Comparison of ENCODE assay signal across 22 cellular contexts in the genomic region with DNA sequence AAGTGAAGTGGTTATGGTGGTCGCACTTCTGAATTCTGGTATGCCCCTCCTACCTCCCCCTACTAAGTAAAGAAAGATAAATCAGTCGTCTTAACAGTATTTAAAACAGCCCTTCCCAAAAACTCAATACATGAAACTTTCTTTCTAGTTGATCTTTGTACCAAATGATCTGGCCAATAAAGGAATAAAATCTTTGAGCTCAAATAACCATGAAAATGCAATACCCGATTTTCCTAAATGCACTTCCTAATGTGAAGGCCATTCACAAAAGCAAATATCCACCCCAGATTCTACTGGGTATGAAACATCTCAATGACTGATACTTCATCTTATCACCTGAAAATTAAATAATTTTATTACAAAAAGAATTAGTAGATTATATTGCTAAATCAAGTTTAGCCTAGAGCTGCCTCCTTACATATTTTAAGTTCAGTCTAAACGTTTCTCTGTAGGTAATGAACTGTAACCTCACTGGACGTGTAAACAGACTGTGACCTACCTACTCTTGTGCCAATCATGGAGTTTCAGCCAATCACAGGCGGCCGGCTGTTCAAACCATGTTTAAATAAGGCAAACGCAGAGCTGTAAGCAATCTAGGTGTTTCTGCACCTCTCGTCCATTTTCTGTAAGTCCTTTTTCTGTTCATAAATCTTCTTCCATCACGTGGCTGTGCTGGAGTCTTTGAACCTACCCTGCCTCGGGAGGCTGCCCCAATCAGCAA.
DNase-seq lines count a peak whose midpoint lies in the region; ATAC-seq, FAIRE-seq and TF ChIP-seq lines count a peak whose summit lies in the region.
"Had no signal": no experiment of that assay in that cellular context is flagged by ENCODE, and none has a peak within 500 bp of the region (broad histone marks: within the 10 kb centered on the region; RNA-seq: fewer than 3 reads in every experiment).

No MANE protein-coding gene starts in this region.

- TF ChIP-seq EP300 in A549 (IDR thresholded peaks at IDR 0.05) (no peak), upper lobe of left lung (IDR thresholded peaks at IDR 0.05) (no peak)

- no peaks in the 10 kb centered on the region for H3K79me2 ChIP-seq in PC-9 (ENCODE audit: low read depth)

- no peaks in the 10 kb centered on the region for H3K9me3 ChIP-seq in A549
- no peaks in the 10 kb centered on the region for H3K9me3 ChIP-seq in PC-9 (ENCODE audit: insufficient read depth, low read depth)
- H3K9me3 ChIP-seq in psoas muscle: no peaks in the 10 kb centered on the region
- H3K9me3 ChIP-seq in upper lobe of left lung: no peaks in the 10 kb centered on the region
- H3K9me3 ChIP-seq in adrenal gland (replicated peaks in 1 of 3): no peaks in the 10 kb centered on the region

- H2AFZ ChIP-seq in PC-9: no peak overlapping the region

- CTCF ChIA-PET in A549 (lab: Yijun Ruan, JAX): interaction anchor here (0.6 kb wide), 1 partner anchor 1439 kb away, joined by 3 read pairs; no protein-coding TSS in a partner anchor
- CTCF ChIA-PET in PC-9 (lab: Charles Lee): no interaction called here

- no peaks in the 10 kb centered on the region for H4K20me1 ChIP-seq in PC-9 (ENCODE audit: insufficient read depth)

- FAIRE-seq in A549 (lab: Jason Lieb, UNC): peak; percentile 28

- POLR2A ChIA-PET in A549 (lab: Yijun Ruan, JAX) (interaction anchor here (2.3 to 3.2 kb wide), 2 partner anchors 47 to 894 kb away, joined by 11 to 15 read pairs; partner anchors contain the start of gene KLF6), PC-9 (lab: Charles Lee; ENCODE audit: unreplicated experiment) (no interaction called here)

- no TSS peak for BruUV-seq in PC-9 (replicated peaks; lab: Mats Ljungman, UMichigan)

- peak overlapping the region; percentile 86 to 87 for H3K27ac ChIP-seq in A549
- peak overlapping the region; percentile 89 for H3K27ac ChIP-seq in PC-9
- H3K27ac ChIP-seq in epithelial cell of prostate: peak overlapping the region; percentile 98
- H3K27ac ChIP-seq in psoas muscle: peak overlapping the region; percentile 87
- H3K27ac ChIP-seq in upper lobe of left lung: no peak overlapping the region
- H3K27ac ChIP-seq in adrenal gland: no peak overlapping the region
- H3K27ac ChIP-seq: WERI-Rb-1 had no signal

- H3K9me2 ChIP-seq in PC-9 (ENCODE audit: insufficient read depth): no peaks in the 10 kb centered on the region

- no peaks in the 10 kb centered on the region for H3K27me3 ChIP-seq in PC-9 (ENCODE audit: insufficient read depth, low read depth)
- H3K27me3 ChIP-seq in psoas muscle (ENCODE audit: insufficient read depth in 3 of 3, low read length in 2 of 3): no peaks in the 10 kb centered on the region
- H3K27me3 ChIP-seq in upper lobe of left lung: no peaks in the 10 kb centered on the region
- H3K27me3 ChIP-seq in adrenal gland: no peaks in the 10 kb centered on the region

- ATAC-seq in A549 (no peak), psoas muscle (no peak), HG03025 (IDR thresholded peaks at IDR 0.05; ENCODE audit: low FRiP score, unreplicated experiment) (no peak), upper lobe of left lung (ENCODE audit: low FRiP score in 2 of 2) (no peak)
- ATAC-seq: activated CD8-positive, alpha-beta T cell treated with anti-CD3 and anti-CD28 coated beads for 36 hours; activated naive CD4-positive, alpha-beta T cell treated with anti-CD3 and anti-CD28 coated beads, Interleukin-2, amount 50 U/mL, for 72 hours; activated T-cell treated with anti-CD3 and anti-CD28 coated beads, Interleukin-2, amount 50 U/mL, for 72 hours; stimulated activated memory B cell treated with anti-CD40 and anti-IgM and Interleukin-4, amounts not matched to agents 10 μg/mL and 1 μg/mL and 100 μg/mL, for 72 hours had no signal

- intact Hi-C loops in PC-9 (cut with micrococcal nuclease; ENCODE audit: unreplicated experiment) (no loop called here), psoas muscle (cut with DNase I) (no loop called here), adrenal gland (cut with DNase I) (no loop called here)

- TF ChIP-seq POLR2A in A549 (IDR thresholded peaks at IDR 0.05; ENCODE audit: low read length) (no peak), upper lobe of left lung (IDR thresholded peaks at IDR 0.05) (no peak), adrenal gland (IDR thresholded peaks at IDR 0.05) (no peak)

- WGBS in A549 (ENCODE audit: missing lambda C conversion rate): 86% methylated on average over 11 of the region's 11 CpGs
- 88 to 94% (median 89%) methylated on average over 11 of the region's 11 CpGs for WGBS in psoas muscle, 3 donors
- 85 to 89% methylated on average over 11 of the region's 11 CpGs for WGBS in upper lobe of left lung, 2 donors
- WGBS in adrenal gland, 4 donors: 79 to 86% (median 80%) methylated on average over 11 of the region's 11 CpGs

- TF ChIP-seq CTCF in A549 (IDR thresholded peaks at IDR 0.05): no peak
- no peak for TF ChIP-seq CTCF in PC-9 (conservative IDR thresholded peaks at IDR 0.05)
- TF ChIP-seq CTCF in psoas muscle (IDR thresholded peaks at IDR 0.05): no peak
- TF ChIP-seq CTCF in foreskin fibroblast (IDR thresholded peaks at IDR 0.05; ENCODE audit: low read depth, low read length): no peak
- no peak for TF ChIP-seq CTCF in upper lobe of left lung (IDR thresholded peaks at IDR 0.05)
- TF ChIP-seq CTCF in adrenal gland (IDR thresholded peaks at IDR 0.05): no peak

- DNase-seq in A549 (ENCODE audit: low read depth in 1 of 2, low spot score in 1 of 2) (no peak), PC-9 (no peak), epithelial cell of prostate (ENCODE audit: low read depth, low spot score) (no peak), psoas muscle (no peak), foreskin fibroblast (no peak), upper lobe of left lung (no peak), adrenal gland (no peak)
- DNase-seq: activated CD8-positive, alpha-beta T cell treated with anti-CD3 and anti-CD28 coated beads for 36 hours; activated T-cell treated with anti-CD3 and anti-CD28 coated beads, Interleukin-2, amount 50 U/mL, for 72 hours; CD4-positive, alpha-beta memory T cell; DMS79; effector CD4-positive, alpha-beta T cell; H7; left ventricle myocardium superior; naive B cell; NCI-H1436; NCI-H82; SW 1271; WERI-Rb-1 had no signal

- H3F3A ChIP-seq in PC-9 (ENCODE audit: insufficient read depth, low read depth): peaks cover 6% of the 10 kb centered on the region; the same call in 1 of the 2 replicates

- H3K4me2 ChIP-seq in A549 (peak overlapping the region; percentile 79), PC-9 (no peak overlapping the region)

- H3K4me1 ChIP-seq in A549: peaks cover 41% of the 10 kb centered on the region
- H3K4me1 ChIP-seq in PC-9 (replicated peaks; ENCODE audit: insufficient read depth): peaks cover 19% of the 10 kb centered on the region
- peaks cover 23% of the 10 kb centered on the region for H3K4me1 ChIP-seq in psoas muscle
- H3K4me1 ChIP-seq in upper lobe of left lung: peaks cover 0 to 8% (median 2%) of the 10 kb centered on the region in 4 donors
- no peaks in the 10 kb centered on the region for H3K4me1 ChIP-seq in adrenal gland (replicated peaks in 1 of 2)

- TF ChIP-seq RAD21 in A549 (conservative IDR thresholded peaks at IDR 0.05 in 1 of 2, IDR thresholded peaks at IDR 0.05 in 1 of 2): no peak

- H3K4me3 ChIP-seq in A549 (no peak overlapping the region), PC-9 (no peak overlapping the region), psoas muscle (no peak overlapping the region), foreskin fibroblast (ENCODE audit: low read depth in 1 of 2, low read length in 2 of 2) (no peak overlapping the region), upper lobe of left lung (no peak overlapping the region), adrenal gland (no peak overlapping the region)

- no peaks in the 10 kb centered on the region for H3K36me3 ChIP-seq in PC-9 (ENCODE audit: low read depth)
- H3K36me3 ChIP-seq in psoas muscle (ENCODE audit: insufficient read depth in 1 of 2, low read depth in 1 of 2): no peaks in the 10 kb centered on the region
- H3K36me3 ChIP-seq in upper lobe of left lung: no peaks in the 10 kb centered on the region
- H3K36me3 ChIP-seq in adrenal gland (replicated peaks in 1 of 2): no peaks in the 10 kb centered on the region
- H3K36me3 ChIP-seq: WERI-Rb-1 had no signal

TF ChIP-seq in A549, 52 proteins besides CTCF, POLR2A, EP300 and RAD21 (continues in another document):
- TF ChIP-seq HDAC2 (IDR thresholded peaks at IDR 0.05) (no peak), JUN (IDR thresholded peaks at IDR 0.05) (no peak), KDM5A (IDR thresholded peaks at IDR 0.05) (no peak), CBX2 (IDR thresholded peaks at IDR 0.05; ENCODE audit: borderline replicate concordance, low read depth) (no peak), NFE2L2 (conservative IDR thresholded peaks at IDR 0.05; ENCODE audit: low read length) (no peak), MAZ (IDR thresholded peaks at IDR 0.05; ENCODE audit: borderline replicate concordance, low read depth, low read length) (no peak), E2F6 (IDR thresholded peaks at IDR 0.05; ENCODE audit: borderline replicate concordance, low read depth) (no peak), BHLHE40 (IDR thresholded peaks at IDR 0.05; ENCODE audit: low read depth, low read length) (no peak), PHF8 (IDR thresholded peaks at IDR 0.05; ENCODE audit: borderline replicate concordance, low read depth) (no peak), TFCP2L1 (CRISPR knock-in tag; IDR thresholded peaks at IDR 0.05) (no peak), CHD2 (IDR thresholded peaks at IDR 0.05; ENCODE audit: low read length, partially characterized antibody) (no peak), HOXA7 (CRISPR knock-in tag; IDR thresholded peaks at IDR 0.05) (no peak), ESRRA (IDR thresholded peaks at IDR 0.05; ENCODE audit: borderline replicate concordance, low read length) (no peak), KDM1A (IDR thresholded peaks at IDR 0.05; ENCODE audit: low read depth) (no peak), ELK1 (IDR thresholded peaks at IDR 0.05; ENCODE audit: low read depth, low read length) (no peak), HEYL (CRISPR knock-in tag; IDR thresholded peaks at IDR 0.05) (no peak), GATA3 (IDR thresholded peaks at IDR 0.05; ENCODE audit: borderline replicate concordance) (no peak)

Comparison
In these comparisons a context has a peak if more than half of its experiments do, and no peak if none do; other contexts are left out.
1. H3K27ac ChIP-seq: peak in A549 (2 of 2), PC-9 (single experiment), epithelial cell of prostate (single experiment) and psoas muscle (single experiment); none in upper lobe of left lung (0 of 4) and adrenal gland (0 of 5).